1 cellular context compared by ENCODE assay signal in the genomic region with DNA sequence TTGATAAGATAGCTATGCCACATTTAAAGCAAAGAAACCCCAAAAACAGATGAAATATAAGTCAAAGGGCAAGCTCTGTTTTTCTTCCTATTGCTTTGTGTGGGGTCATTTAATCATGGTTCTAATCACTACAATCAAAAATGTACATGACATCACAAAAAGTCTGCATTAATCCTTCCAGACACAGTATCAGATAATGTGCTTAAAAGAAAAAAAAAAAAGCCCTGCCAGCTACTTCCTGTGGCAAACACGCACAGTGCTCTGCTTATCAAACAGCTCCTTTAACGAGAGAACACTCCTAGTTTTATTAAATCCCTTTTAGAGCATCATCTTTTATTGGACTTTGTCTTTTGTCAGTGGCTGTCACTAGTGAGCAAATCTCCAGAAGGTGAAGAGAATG.
TF ChIP-seq lines count a peak whose summit lies in the region.

No MANE protein-coding gene starts in this region.

TF ChIP-seq in SK-N-SH treated with all-trans-retinoic acid at 6 μM for 48 hours, 23 proteins besides CTCF, POLR2A, EP300 and RAD21 (continued from another document):
- TF ChIP-seq, protein P1, sequence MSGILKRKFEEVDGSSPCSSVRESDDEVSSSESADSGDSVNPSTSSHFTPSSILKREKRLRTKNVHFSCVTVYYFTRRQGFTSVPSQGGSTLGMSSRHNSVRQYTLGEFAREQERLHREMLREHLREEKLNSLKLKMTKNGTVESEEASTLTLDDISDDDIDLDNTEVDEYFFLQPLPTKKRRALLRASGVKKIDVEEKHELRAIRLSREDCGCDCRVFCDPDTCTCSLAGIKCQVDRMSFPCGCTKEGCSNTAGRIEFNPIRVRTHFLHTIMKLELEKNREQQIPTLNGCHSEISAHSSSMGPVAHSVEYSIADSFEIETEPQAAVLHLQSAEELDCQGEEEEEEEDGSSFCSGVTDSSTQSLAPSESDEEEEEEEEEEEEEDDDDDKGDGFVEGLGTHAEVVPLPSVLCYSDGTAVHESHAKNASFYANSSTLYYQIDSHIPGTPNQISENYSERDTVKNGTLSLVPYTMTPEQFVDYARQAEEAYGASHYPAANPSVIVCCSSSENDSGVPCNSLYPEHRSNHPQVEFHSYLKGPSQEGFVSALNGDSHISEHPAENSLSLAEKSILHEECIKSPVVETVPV (CRISPR knock-in tag; IDR thresholded peaks at IDR 0.05), result no peak
- TF ChIP-seq ARNTL (CRISPR knock-in tag; IDR thresholded peaks at IDR 0.05; ENCODE audit: borderline replicate concordance, low read depth) (no peak), GLIS3 (CRISPR knock-in tag; IDR thresholded peaks at IDR 0.05) (no peak), ESRRG (CRISPR knock-in tag; IDR thresholded peaks at IDR 0.05) (no peak)
